ENCODE assay signal across 1 cellular context in the genomic region with DNA sequence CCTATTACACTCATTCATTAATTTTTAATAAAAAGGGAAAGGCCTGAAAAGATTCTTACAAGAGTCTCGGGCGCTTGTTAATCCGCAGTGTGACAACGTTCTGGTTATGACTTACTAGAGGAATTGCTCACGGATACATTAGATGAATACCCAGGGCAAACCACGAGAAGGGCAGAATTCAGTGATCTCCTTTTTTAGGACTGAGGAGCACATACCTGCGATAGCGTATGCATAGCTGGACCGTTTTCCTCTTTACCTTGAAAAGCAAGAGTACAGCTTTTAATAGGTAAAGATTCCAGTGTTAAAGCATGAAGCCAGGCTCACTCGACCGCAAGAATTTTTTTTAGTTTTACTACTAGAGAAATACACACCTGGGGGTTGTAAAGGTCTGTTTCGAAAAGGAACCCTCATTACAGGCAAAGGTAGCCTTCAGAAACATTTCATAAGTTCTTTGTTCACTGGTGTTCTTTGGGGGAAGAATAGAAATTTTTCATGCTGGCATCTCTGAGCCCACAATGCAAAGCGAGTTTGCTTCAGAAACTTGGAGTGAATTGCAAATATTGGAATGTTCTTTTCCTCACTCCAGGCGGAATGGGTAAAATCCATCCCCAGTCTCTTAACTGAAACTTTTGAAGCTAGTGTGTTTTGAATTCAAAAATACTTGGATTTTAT.
TF ChIP-seq lines count a peak whose summit lies in the region.

No MANE protein-coding gene starts in this region.

TF ChIP-seq in GM23338, 12 proteins besides CTCF, POLR2A, EP300 and RAD21 (continued from another document):
- no peak for TF ChIP-seq POLR2AphosphoS5 (IDR thresholded peaks at IDR 0.05; ENCODE audit: low read depth)
